ENCODE assay signal across 1 cellular context in genomic region chrX:134658421-134658896, GRCh38.
TF ChIP-seq lines count a peak whose summit lies in the region.

A gene with protein sequence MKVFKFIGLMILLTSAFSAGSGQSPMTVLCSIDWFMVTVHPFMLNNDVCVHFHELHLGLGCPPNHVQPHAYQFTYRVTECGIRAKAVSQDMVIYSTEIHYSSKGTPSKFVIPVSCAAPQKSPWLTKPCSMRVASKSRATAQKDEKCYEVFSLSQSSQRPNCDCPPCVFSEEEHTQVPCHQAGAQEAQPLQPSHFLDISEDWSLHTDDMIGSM (minus strand): TSS chrX:134658471. CDS start chrX:134566682, 91,789 bp downstream.

TF ChIP-seq in WTC11, 78 proteins besides CTCF, POLR2A, EP300 and RAD21 (continued from another document):
- TF ChIP-seq ERG (CRISPR knock-in tag; IDR thresholded peaks at IDR 0.05): no peak
- no peak for TF ChIP-seq ZBTB43 (CRISPR knock-in tag; IDR thresholded peaks at IDR 0.05)
- TF ChIP-seq USF1 (CRISPR knock-in tag; IDR thresholded peaks at IDR 0.05): no peak
- TF ChIP-seq E2F4 (CRISPR knock-in tag; IDR thresholded peaks at IDR 0.05; ENCODE audit: borderline replicate concordance, low read depth): no peak
